8 cellular contexts compared by ENCODE assay signal in the genomic region with DNA sequence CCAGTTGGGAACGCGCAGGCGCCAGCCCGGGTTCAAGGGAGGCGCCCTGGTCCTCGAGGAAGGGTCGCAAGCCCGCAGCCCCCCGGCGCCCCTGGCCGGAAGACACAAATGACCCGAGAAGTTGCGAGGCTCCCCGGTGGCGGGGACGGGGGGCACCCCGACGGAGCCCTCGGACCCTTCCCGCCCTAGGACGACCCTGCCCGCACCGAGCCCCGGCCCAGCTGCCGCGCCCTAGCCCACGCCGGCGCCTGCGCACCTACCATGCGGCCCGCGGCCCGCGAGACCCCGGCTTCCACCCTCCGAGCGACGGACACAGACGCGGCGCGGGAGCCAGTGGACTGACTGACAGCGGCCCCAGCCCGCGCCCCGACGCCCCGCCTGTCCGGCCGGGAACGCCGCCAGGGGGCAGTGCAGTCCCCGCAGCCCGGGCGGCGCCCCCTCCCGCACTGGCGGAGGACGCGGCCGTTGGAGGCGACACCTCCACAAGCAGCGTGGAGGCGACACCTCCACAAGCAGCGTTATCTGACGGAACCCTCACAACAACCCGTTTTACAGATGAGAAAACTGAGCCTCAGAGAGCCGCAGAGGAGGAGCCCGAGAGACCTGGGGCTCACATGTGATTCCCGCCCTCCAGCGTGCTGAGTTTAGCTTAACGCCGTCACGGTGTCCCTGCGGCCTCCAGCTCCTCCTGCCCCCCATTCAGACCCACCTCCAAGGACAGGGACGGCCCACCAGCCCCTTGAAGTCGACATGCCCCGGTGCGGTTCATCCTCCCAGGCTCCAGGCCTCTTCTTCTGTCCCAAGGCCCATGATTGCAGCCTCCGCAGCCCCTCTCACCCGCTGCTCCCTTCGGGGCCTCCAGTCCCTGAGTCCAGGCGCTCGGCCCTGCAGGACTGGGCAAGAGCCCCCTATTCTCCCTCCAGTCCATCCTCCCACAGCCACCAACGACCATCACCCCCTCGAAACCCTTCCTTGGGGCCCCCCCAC. TPM values are rescaled to one million over a fixed set of nuclear protein-coding genes. Genes with fewer than 3 reads are reported as not detected.
DNase-seq lines count a peak whose midpoint lies in the region; ATAC-seq and TF ChIP-seq lines count a peak whose summit lies in the region.

A gene with protein sequence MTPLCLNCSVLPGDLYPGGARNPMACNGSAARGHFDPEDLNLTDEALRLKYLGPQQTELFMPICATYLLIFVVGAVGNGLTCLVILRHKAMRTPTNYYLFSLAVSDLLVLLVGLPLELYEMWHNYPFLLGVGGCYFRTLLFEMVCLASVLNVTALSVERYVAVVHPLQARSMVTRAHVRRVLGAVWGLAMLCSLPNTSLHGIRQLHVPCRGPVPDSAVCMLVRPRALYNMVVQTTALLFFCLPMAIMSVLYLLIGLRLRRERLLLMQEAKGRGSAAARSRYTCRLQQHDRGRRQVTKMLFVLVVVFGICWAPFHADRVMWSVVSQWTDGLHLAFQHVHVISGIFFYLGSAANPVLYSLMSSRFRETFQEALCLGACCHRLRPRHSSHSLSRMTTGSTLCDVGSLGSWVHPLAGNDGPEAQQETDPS (minus strand): TSS at position 347 of the 987 bp plus-strand sequence. CDS start 84 bp downstream, at position 263.

- in situ Hi-C loops in brain microvascular endothelial cell (cut with HindIII; ENCODE audit: low pct_ligation_motif_present, low sequenced_read_pairs) = no loop called here

- ATAC-seq in HG03045 (IDR thresholded peaks at IDR 0.05; ENCODE audit: unreplicated experiment) (peak; percentile 49), left colon (peak; percentile 87)

- H3K27me3 ChIP-seq in brain microvascular endothelial cell (replicated peaks) = peaks cover 13% of the 10 kb centered on the region

- no peak within 1 kb of the TSS for H3K4me3 ChIP-seq in brain microvascular endothelial cell (ENCODE audit: low read depth, low read length)

- no peak within 1 kb of the TSS for H3K27ac ChIP-seq in brain microvascular endothelial cell

- H3K36me3 ChIP-seq in brain microvascular endothelial cell (replicated peaks) = no peaks in the 10 kb centered on the region

- DNase-seq in EL (peak; percentile 36), T-helper 9 cell (peak; percentile 69), brain microvascular endothelial cell (no peak), left colon (peak in 1 of 2 donors; percentile 70), amniotic stem cell (lab: John Stamatoyannopoulos, UW) (no peak), NCI-H1694 (lab: John Stamatoyannopoulos, UW) (no peak)
- peak; percentile 65 for DNase-seq in stimulated activated CD4-positive, alpha-beta T cell treated with anti-CD3 and anti-CD28 coated beads, Interleukin-4, amount 100 ng/mL, for 24 hours

- intact Hi-C loops in left colon (cut with DNase I, micrococcal nuclease) = loop anchor here in 1 of 2 donors (10.0 kb wide), 1 partner anchor 64 kb away; a partner anchor contains a TSS

- peak; percentile 48 for TF ChIP-seq CTCF in brain microvascular endothelial cell (IDR thresholded peaks at IDR 0.05; ENCODE audit: low read depth, low read length, missing control alignments)

RNA-seq across cellular contexts. Expression of the gene that starts here (rescaled TPM):
- 1 to 10 TPM in 1 of 2 donors, under 1 TPM in 1; 0.15 to 1.3 TPM for total RNA-seq in left colon

Comparison
In these comparisons a context has a peak if more than half of its experiments do, and no peak if none do; other contexts are left out.
1. DNase-seq: peak in EL (single experiment), T-helper 9 cell (single experiment) and stimulated activated CD4-positive, alpha-beta T cell treated with anti-CD3 and anti-CD28 coated beads, Interleukin-4, amount 100 ng/mL, for 24 hours (single experiment); none in brain microvascular endothelial cell (single experiment), amniotic stem cell (single experiment) and NCI-H1694 (single experiment).